In the genomic region with DNA sequence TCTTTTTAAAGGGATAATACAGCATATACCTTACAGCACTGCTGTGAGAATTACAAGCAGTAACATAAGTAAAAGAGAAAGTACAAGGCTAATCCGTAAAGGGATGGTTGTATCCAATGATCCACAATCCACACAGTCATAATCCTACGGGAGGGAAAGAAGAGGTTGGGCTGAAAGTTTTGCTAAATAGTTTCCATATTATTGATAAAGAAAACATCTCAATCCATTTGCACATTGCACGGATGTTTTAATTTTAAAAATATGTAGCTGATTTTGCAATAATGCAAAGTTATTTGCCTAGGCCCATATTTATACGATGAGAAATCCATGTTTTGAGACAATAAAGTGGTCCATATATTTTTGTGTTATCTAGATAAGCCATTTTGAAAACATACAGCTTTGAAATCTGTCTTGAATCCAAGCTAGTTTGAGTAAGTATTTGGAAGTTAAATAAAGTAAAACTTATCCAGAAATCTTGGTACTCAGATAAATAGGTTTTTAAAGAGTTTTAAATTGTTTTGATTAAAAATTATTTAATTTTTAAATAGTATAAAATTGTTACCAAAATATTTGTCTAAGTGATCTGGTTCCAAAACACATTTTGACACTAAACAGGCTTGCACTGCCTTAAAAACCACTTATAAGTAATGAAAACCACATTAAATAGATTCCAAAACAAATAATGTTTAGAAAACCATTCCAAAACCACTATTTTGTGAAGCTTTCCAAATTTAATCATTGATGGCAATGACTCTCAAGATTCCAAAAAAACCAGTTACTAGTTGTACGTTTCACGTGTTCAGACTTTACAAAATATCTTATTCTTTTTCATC, we compare ENCODE assay signal across 1 cellular context.
TF ChIP-seq lines count a peak whose summit lies in the region.

No MANE protein-coding gene starts in this region.

TF ChIP-seq in IMR-90, 13 proteins besides CTCF, POLR2A, EP300 and RAD21:
- TF ChIP-seq MAZ (IDR thresholded peaks at IDR 0.05; ENCODE audit: borderline replicate concordance, low read depth, low read length) (no peak), CEBPB (IDR thresholded peaks at IDR 0.05; ENCODE audit: low read depth, low read length) (0 out of 2 replicates have a peak, but pooled peaks have one; percentile 47), MAFK (IDR thresholded peaks at IDR 0.05; ENCODE audit: low read depth, low read length) (no peak)
- TF ChIP-seq, protein P1, sequence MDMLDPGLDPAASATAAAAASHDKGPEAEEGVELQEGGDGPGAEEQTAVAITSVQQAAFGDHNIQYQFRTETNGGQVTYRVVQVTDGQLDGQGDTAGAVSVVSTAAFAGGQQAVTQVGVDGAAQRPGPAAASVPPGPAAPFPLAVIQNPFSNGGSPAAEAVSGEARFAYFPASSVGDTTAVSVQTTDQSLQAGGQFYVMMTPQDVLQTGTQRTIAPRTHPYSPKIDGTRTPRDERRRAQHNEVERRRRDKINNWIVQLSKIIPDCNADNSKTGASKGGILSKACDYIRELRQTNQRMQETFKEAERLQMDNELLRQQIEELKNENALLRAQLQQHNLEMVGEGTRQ (IDR thresholded peaks at IDR 0.05; ENCODE audit: low read depth, low read length), result no peak
